ENCODE assay signal across 26 cellular contexts in the genomic region with DNA sequence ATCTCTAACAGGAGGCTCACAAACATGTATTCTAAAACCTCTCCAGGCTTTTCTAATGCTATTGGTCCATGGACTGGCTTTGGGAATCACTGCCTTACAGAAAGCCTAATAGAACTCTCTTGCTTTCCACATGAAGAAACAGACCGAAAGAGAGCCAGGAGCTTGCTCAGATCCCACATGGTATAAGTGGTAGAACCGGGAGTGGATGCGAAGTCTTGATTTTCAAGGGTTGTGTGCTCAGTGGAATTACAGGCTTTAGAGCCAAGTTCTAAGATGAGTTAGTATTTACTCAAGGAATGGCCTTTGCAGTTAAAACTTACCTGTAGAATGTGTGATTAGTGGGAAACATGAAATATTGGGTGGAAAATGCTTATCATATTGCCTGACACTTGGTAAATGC. TPM values are rescaled to one million over a fixed set of nuclear protein-coding genes. Genes with fewer than 3 reads are reported as not detected.
A peak's percentile ranks its signal among the peaks of the same experiment; 100 is the strongest.
DNase-seq lines count a peak whose midpoint lies in the region; ATAC-seq, FAIRE-seq and TF ChIP-seq lines count a peak whose summit lies in the region.
"Had no signal": no experiment of that assay in that cellular context is flagged by ENCODE, and none has a peak within 500 bp of the region (broad histone marks: within the 10 kb centered on the region; RNA-seq: fewer than 3 reads in every experiment).

No MANE protein-coding gene starts in this region.

- FAIRE-seq in GM12892 (lab: Jason Lieb, UNC) = no peak
- FAIRE-seq: G401.6 had no signal

- intact Hi-C loops in thyroid gland (cut with DNase I) = no loop called here

- H3K9me3 ChIP-seq in muscle layer of colon (ENCODE audit: low read length) = no peaks in the 10 kb centered on the region
- H3K9me3 ChIP-seq in thyroid gland = no peaks in the 10 kb centered on the region
- H3K9me3 ChIP-seq: Caco-2, HAP-1, SK-N-SH had no signal

- no peak overlapping the region for H3K27ac Mint-ChIP-seq in nephron progenitor cell
- H3K27ac Mint-ChIP-seq: B cell; CD8-positive, alpha-beta T cell; GM23338; HFFc6 had no signal

- peaks cover 7% of the 10 kb centered on the region for H3K9me3 Mint-ChIP-seq in nephron progenitor cell
- H3K9me3 Mint-ChIP-seq: CD8-positive, alpha-beta T cell; GM23338; HFFc6 had no signal

- ATAC-seq in HG03354 (IDR thresholded peaks at IDR 0.05; ENCODE audit: poor library complexity, severe bottlenecking, unreplicated experiment) = peak; percentile 10
- ATAC-seq: CD8-positive, alpha-beta T cell; GM23338; PC-3 had no signal

- TF ChIP-seq POLR2A in thyroid gland (IDR thresholded peaks at IDR 0.05) (no peak), GM12892 (IDR thresholded peaks at IDR 0.05; ENCODE audit: low read depth, low read length) (no peak)

- peaks cover 4% of the 10 kb centered on the region for H3K27me3 Mint-ChIP-seq in nephron progenitor cell (ENCODE audit: low read depth, poor library complexity)

- H3K4me3 ChIP-seq in muscle layer of colon (ENCODE audit: low read depth in 1 of 2, low read length in 2 of 2) (no peak overlapping the region), thyroid gland (replicated peaks in 1 of 3) (no peak overlapping the region)
- H3K4me3 ChIP-seq: GM23338, HAP-1 had no signal

- no peaks in the 10 kb centered on the region for H3K36me3 ChIP-seq in muscle layer of colon (ENCODE audit: insufficient read depth, low read length)
- H3K36me3 ChIP-seq in thyroid gland = no peaks in the 10 kb centered on the region
- H3K36me3 ChIP-seq: HAP-1 had no signal

- H3K27ac ChIP-seq in muscle layer of colon (ENCODE audit: low read depth, low read length) (peak overlapping the region; percentile 41), thyroid gland (no peak overlapping the region)
- H3K27ac ChIP-seq: C4-2B had no signal

- H3K4me3 Mint-ChIP-seq in nephron progenitor cell = no peak overlapping the region
- H3K4me3 Mint-ChIP-seq: B cell; CD8-positive, alpha-beta T cell; GM23338; HFFc6 had no signal

- H3K27me3 ChIP-seq in muscle layer of colon (ENCODE audit: control insufficient read depth in 1 of 2, insufficient read depth in 2 of 2, low read length in 2 of 2) = no peaks in the 10 kb centered on the region
- H3K27me3 ChIP-seq in thyroid gland = no peaks in the 10 kb centered on the region

- no peak overlapping the region for H3K9ac ChIP-seq in muscle layer of colon (ENCODE audit: low read length)
- H3K9ac ChIP-seq: SK-N-SH had no signal

- no peaks in the 10 kb centered on the region for H3K36me3 Mint-ChIP-seq in nephron progenitor cell (ENCODE audit: low read depth)
- H3K36me3 Mint-ChIP-seq: CD8-positive, alpha-beta T cell had no signal

- peaks cover 51% of the 10 kb centered on the region for H3K4me1 ChIP-seq in muscle layer of colon (ENCODE audit: insufficient read depth, low read length)
- peaks cover 0 to 11% of the 10 kb centered on the region in 2 donors for H3K4me1 ChIP-seq in thyroid gland
- H3K4me1 ChIP-seq: Caco-2, HAP-1 had no signal

- WGBS in thyroid gland, 2 donors = 54 to 56% methylated on average over 3 of the region's 3 CpGs

- TF ChIP-seq CTCF in thyroid gland (IDR thresholded peaks at IDR 0.05) = no peak
- no peak for TF ChIP-seq CTCF in nephron progenitor cell (IDR thresholded peaks at IDR 0.05)

- DNase-seq in thyroid gland (peak; percentile 28 to 41), nephron progenitor cell (no peak), NCI-H2107 treated with DMSO at 0.1 percent for 48 hours (lab: John Stamatoyannopoulos, UW; ENCODE audit: unreplicated experiment) (no peak), GM12892 (ENCODE audit: insufficient read length) (no peak)
- no peak for DNase-seq in activated naive CD4-positive, alpha-beta T cell (lab: John Stamatoyannopoulos, UW)
- DNase-seq: Caco-2; CD8-positive, alpha-beta T cell; HFFc6; NCI-H1048; NCI-H1417; NCI-H1694 treated with DMSO at 0.1 percent for 48 hours; NCI-H2081; NCI-H2171 treated with DMSO at 0.1 percent for 48 hours; NCI-H524; NCI-H748 treated with DMSO at 0.1 percent for 48 hours; NK-92 treated with Interleukin-12 subunit alpha and Interleukin-12 subunit beta, amount 100 ng/mL, for 24 hours; PC-3; SK-N-SH; SW 1271 had no signal

- H3K4me1 Mint-ChIP-seq in nephron progenitor cell = peaks cover 5% of the 10 kb centered on the region
- H3K4me1 Mint-ChIP-seq: B cell had no signal

RNA-seq across cellular contexts. Expression of gene HSD17B7, which starts 54.3 kb away (rescaled TPM):
- 10 to 100 TPM; 23.5 to 32.6 (median 26.3) TPM for total RNA-seq in thyroid gland
- 32.5 TPM for polyA plus RNA-seq in GM12892 (2012; ENCODE audit: missing spikeins)

Comparison
In these comparisons a context has a peak if more than half of its experiments do, and no peak if none do; other contexts are left out.
1. DNase-seq: peak in thyroid gland (2 of 2); none in nephron progenitor cell (single experiment), NCI-H2107 treated with DMSO at 0.1 percent for 48 hours (single experiment), activated naive CD4-positive, alpha-beta T cell (0 of 4) and GM12892 (single experiment).